Comparison of ENCODE assay signal across 8 cellular contexts in the genomic region with DNA sequence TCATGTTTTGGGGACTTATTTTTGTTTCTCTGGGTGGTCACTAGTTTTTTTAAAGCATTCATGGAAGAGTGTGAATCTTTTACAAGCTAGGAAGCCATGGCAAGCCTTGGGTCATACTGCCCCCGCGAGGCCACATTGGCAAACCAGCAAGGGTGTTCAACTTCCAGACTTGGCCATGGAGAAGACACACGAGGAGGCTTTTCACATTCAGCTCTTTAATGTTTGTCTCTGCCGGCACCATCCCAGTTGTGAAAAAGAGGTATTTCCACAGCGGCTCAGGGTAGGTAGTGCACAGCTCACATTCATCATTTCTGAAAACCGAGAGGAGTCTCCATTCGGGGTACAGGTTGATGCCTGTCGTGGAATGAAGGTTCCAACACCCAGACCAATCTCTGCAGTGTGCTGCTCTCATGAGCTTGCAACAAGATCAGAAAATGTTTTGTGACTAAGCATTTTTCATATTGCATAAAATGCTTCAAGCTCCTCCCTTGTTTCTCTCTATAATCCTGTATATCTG. TPM values are rescaled to one million over a fixed set of nuclear protein-coding genes. Genes with fewer than 3 reads are reported as not detected.
A peak's percentile ranks its signal among the peaks of the same experiment; 100 is the strongest.
DNase-seq lines count a peak whose midpoint lies in the region; ATAC-seq and TF ChIP-seq lines count a peak whose summit lies in the region.

No MANE protein-coding gene starts in this region.

- H3K9me3 Mint-ChIP-seq in nephron = no peaks in the 10 kb centered on the region

- H3K27me3 Mint-ChIP-seq in nephron (ENCODE audit: low read depth) = peaks cover 36% of the 10 kb centered on the region

- ATAC-seq in esophagus mucosa (peak; percentile 51), GM19035 (IDR thresholded peaks at IDR 0.05; ENCODE audit: unreplicated experiment) (no peak)

- no peak overlapping the region for H3K27ac ChIP-seq in substantia nigra (ENCODE audit: low read depth, low read length, poor library complexity, severe bottlenecking)

- DNase-seq in NOMO-1 treated with DMSO at 0.1 percent for 48 hours (lab: John Stamatoyannopoulos, UW; ENCODE audit: unreplicated experiment) (peak; percentile 72), activated T-cell treated with anti-CD3 and anti-CD28 coated beads for 1 hour (ENCODE audit: low read depth) (peak; percentile 51), substantia nigra (lab: John Stamatoyannopoulos, UW) (peak in 41 of 49 donors; percentile 4 to 74 (median 45)), COR-L47 (lab: John Stamatoyannopoulos, UW) (no peak)

- H3K27ac Mint-ChIP-seq in nephron = no peak overlapping the region

- H3K4me1 Mint-ChIP-seq in nephron = peaks cover 13% of the 10 kb centered on the region

- no peaks in the 10 kb centered on the region for H3K36me3 Mint-ChIP-seq in nephron (ENCODE audit: low read depth)

- no peak overlapping the region for H3K4me3 Mint-ChIP-seq in nephron

- TF ChIP-seq CTCF in GM12872 (IDR thresholded peaks at IDR 0.05; ENCODE audit: insufficient read depth, low read depth, low read length) (peak; percentile 86), nephron (IDR thresholded peaks at IDR 0.05; ENCODE audit: unreplicated experiment in 3 of 3) (peak; percentile 61 to 66 (median 61))

RNA-seq across cellular contexts. Expression of a gene that starts 7.7 kb away (rescaled TPM):
- 0.28 TPM for total RNA-seq in esophagus mucosa

RNA-seq across cellular contexts. Expression of a gene that starts 24.6 kb away (rescaled TPM):
- total RNA-seq in esophagus mucosa = 0.48 TPM

RNA-seq across cellular contexts. Expression of a gene that starts 28.6 kb away (rescaled TPM):
- 0.24 TPM for total RNA-seq in esophagus mucosa
